Comparison of ENCODE assay signal across 8 cellular contexts in genomic region chr16:87963400-87963799, GRCh38. TPM values are rescaled to one million over a fixed set of nuclear protein-coding genes. Genes with fewer than 3 reads are reported as not detected.
DNase-seq lines count a peak whose midpoint lies in the region; ATAC-seq and TF ChIP-seq lines count a peak whose summit lies in the region.

No MANE protein-coding gene starts in this region.

- H3K9ac ChIP-seq in fibroblast of lung (ENCODE audit: insufficient read depth, low read length) = no peak overlapping the region

- peaks cover 8% of the 10 kb centered on the region for H3K4me1 ChIP-seq in fibroblast of lung (ENCODE audit: control insufficient read depth, extremely low read depth, insufficient read depth, low read length)

- ATAC-seq in GM18868 (IDR thresholded peaks at IDR 0.05; ENCODE audit: unreplicated experiment) = no peak

- peak; percentile 64 for DNase-seq in HFF-Myc (ENCODE audit: extremely low read depth, low read depth)
- peak; percentile 48 to 67 for DNase-seq in activated CD8-positive, alpha-beta memory T cell treated with anti-CD3 and anti-CD28 coated beads for 4 hours (ENCODE audit: low read depth in 2 of 2)
- peak; percentile 56 to 94 for DNase-seq in fibroblast of lung (ENCODE audit: low read depth in 2 of 2)
- DNase-seq in stimulated activated CD4-positive, alpha-beta T cell treated with anti-CD3 and anti-CD28 coated beads, Interleukin-4, amount 100 ng/mL, for 48 hours (ENCODE audit: low read depth in 2 of 2) = peak; percentile 56 to 74
- no peak for DNase-seq in WERI-Rb-1
- DNase-seq in HEK293T (ENCODE audit: extremely low spot score) = no peak
- DNase-seq in hippocampal formation (lab: John Stamatoyannopoulos, UW) = no peak

- no peak overlapping the region for H3K4me2 ChIP-seq in fibroblast of lung (ENCODE audit: extremely low read depth, insufficient read depth, low read length)

- H2AFZ ChIP-seq in fibroblast of lung (ENCODE audit: low read length) = no peak overlapping the region

- CTCF ChIA-PET in HEK293T (lab: Yijun Ruan, JAX) = no interaction called here

- no peak overlapping the region for H3K27ac ChIP-seq in fibroblast of lung (ENCODE audit: insufficient read depth, low read length)
- no peak overlapping the region for H3K27ac ChIP-seq in WERI-Rb-1

- no peaks in the 10 kb centered on the region for H4K20me1 ChIP-seq in fibroblast of lung (ENCODE audit: control insufficient read depth, extremely low read depth, insufficient read depth, low read length)

- H3K9me3 ChIP-seq in fibroblast of lung (ENCODE audit: control insufficient read depth, insufficient read depth, low read depth, low read length) (no peaks in the 10 kb centered on the region), WERI-Rb-1 (ENCODE audit: severe bottlenecking) (no peaks in the 10 kb centered on the region)

- H3K36me3 ChIP-seq in fibroblast of lung (ENCODE audit: control insufficient read depth, insufficient read depth, low read length) = no peaks in the 10 kb centered on the region
- no peaks in the 10 kb centered on the region for H3K36me3 ChIP-seq in WERI-Rb-1

- TF ChIP-seq CTCF in HFF-Myc (IDR thresholded peaks at IDR 0.05; ENCODE audit: low read depth, low read length, missing control alignments) (no peak), fibroblast of lung (conservative IDR thresholded peaks at IDR 0.05 in 1 of 2, IDR thresholded peaks at IDR 0.05 in 1 of 2; ENCODE audit: low read depth in 1 of 2, low read length in 2 of 2) (no peak), WERI-Rb-1 (IDR thresholded peaks at IDR 0.05; ENCODE audit: low read depth, low read length) (no peak)

- H3K27me3 ChIP-seq in fibroblast of lung (ENCODE audit: control insufficient read depth, insufficient read depth, low read length) (no peaks in the 10 kb centered on the region), WERI-Rb-1 (ENCODE audit: insufficient read depth, low read depth, severe bottlenecking) (no peaks in the 10 kb centered on the region)

- H3K79me2 ChIP-seq in fibroblast of lung (ENCODE audit: control insufficient read depth, insufficient read depth, low read length) = peaks cover 43% of the 10 kb centered on the region

- POLR2A ChIA-PET in HEK293T (lab: Yijun Ruan, JAX) = no interaction called here

- H3K4me3 ChIP-seq in HFF-Myc (replicated peaks; ENCODE audit: low read depth, low read length) (no peak overlapping the region), fibroblast of lung (replicated peaks in 1 of 4; ENCODE audit: control extremely low read depth in 1 of 4, insufficient read depth in 1 of 4, low read depth in 3 of 4, low read length in 4 of 4) (no peak overlapping the region), WERI-Rb-1 (ENCODE audit: low read depth, low read length) (no peak overlapping the region)

TF ChIP-seq in HEK293T, 16 proteins besides CTCF, POLR2A, EP300 and RAD21:
- TF ChIP-seq PKNOX1 (IDR thresholded peaks at IDR 0.05) (no peak), FOXK2 (IDR thresholded peaks at IDR 0.05) (no peak), ELF4 (IDR thresholded peaks at IDR 0.05) (no peak), SUZ12 (IDR thresholded peaks at IDR 0.05) (no peak), LEF1 (IDR thresholded peaks at IDR 0.05; ENCODE audit: borderline replicate concordance) (no peak), FOXM1 (IDR thresholded peaks at IDR 0.05; ENCODE audit: borderline replicate concordance) (no peak), HDGF (IDR thresholded peaks at IDR 0.05; ENCODE audit: borderline replicate concordance) (no peak), BHLHE40 (IDR thresholded peaks at IDR 0.05; ENCODE audit: borderline replicate concordance) (no peak), FOXA1 (IDR thresholded peaks at IDR 0.05) (no peak), ARNT (IDR thresholded peaks at IDR 0.05) (no peak), NFRKB (IDR thresholded peaks at IDR 0.05) (no peak), L3MBTL2 (conservative IDR thresholded peaks at IDR 0.05) (no peak)

RNA-seq across cellular contexts. Expression of gene BANP, which starts 12.2 kb away (rescaled TPM):
- total RNA-seq in fibroblast of lung = 28.0 and 31.0 TPM in 2 replicates
- polyA plus RNA-seq in fibroblast of lung = 9.3 and 12.2 TPM in 2 replicates
- 6.0 and 8.8 TPM in 2 replicates for polyA plus RNA-seq in fibroblast of lung (2012)
- 20.4 and 30.4 TPM in 2 replicates for polyA minus RNA-seq in fibroblast of lung (ENCODE audit: low replicate concordance)

RNA-seq across cellular contexts. Expression of gene CA5A, which starts 27.1 kb away (rescaled TPM):
- total RNA-seq in fibroblast of lung = not detected in 2 replicates
- polyA plus RNA-seq in fibroblast of lung = not detected in 2 replicates
- not detected in 2 replicates for polyA plus RNA-seq in fibroblast of lung (2012)
- not detected in 2 replicates for polyA minus RNA-seq in fibroblast of lung (ENCODE audit: low replicate concordance)

Comparison
In these comparisons a context has a peak if more than half of its experiments do, and no peak if none do; other contexts are left out.
1. DNase-seq: peak in HFF-Myc (single experiment), activated CD8-positive, alpha-beta memory T cell treated with anti-CD3 and anti-CD28 coated beads for 4 hours (2 of 2), fibroblast of lung (2 of 2) and stimulated activated CD4-positive, alpha-beta T cell treated with anti-CD3 and anti-CD28 coated beads, Interleukin-4, amount 100 ng/mL, for 48 hours (2 of 2); none in WERI-Rb-1 (single experiment), HEK293T (single experiment) and hippocampal formation (0 of 2).